ENCODE assay signal across 11 cellular contexts in genomic region chr11:116215471-116216113, GRCh38.
DNase-seq lines count a peak whose midpoint lies in the region; ATAC-seq, FAIRE-seq and TF ChIP-seq lines count a peak whose summit lies in the region.
"Had no signal": no experiment of that assay in that cellular context is flagged by ENCODE, and none has a peak within 500 bp of the region (broad histone marks: within the 10 kb centered on the region; RNA-seq: fewer than 3 reads in every experiment).

No MANE protein-coding gene starts in this region.

- H3K4me3 Mint-ChIP-seq in immature natural killer cell, result no peak overlapping the region
- H3K4me3 Mint-ChIP-seq: activated T-cell treated with anti-CD3 and anti-CD28 coated beads, Interleukin-2, amount 50 U/mL, for 24 hours had no signal

- WGBS in esophagus muscularis mucosa, result 79% methylated on average over 4 of the region's 4 CpGs

- POLR2A ChIA-PET in BJ (lab: Charles Lee), result no interaction called here

- no peak for TF ChIP-seq EP300 in esophagus muscularis mucosa (IDR thresholded peaks at IDR 0.05)

- peaks cover 0 to 4% (median 0%) of the 10 kb centered on the region in 3 donors for H3K27me3 Mint-ChIP-seq in immature natural killer cell (ENCODE audit: low read depth in 3 of 3)
- H3K27me3 Mint-ChIP-seq: activated T-cell treated with anti-CD3 and anti-CD28 coated beads, Interleukin-2, amount 50 U/mL, for 24 hours had no signal

- H3K9me3 ChIP-seq in OCI-LY3 (ENCODE audit: insufficient read depth, low read length) (no peaks in the 10 kb centered on the region), keratinocyte (ENCODE audit: control insufficient read depth, low read depth, low read length) (no peaks in the 10 kb centered on the region), esophagus muscularis mucosa (no peaks in the 10 kb centered on the region)

- H3K4me2 ChIP-seq in OCI-LY3 (ENCODE audit: low read length) (no peak overlapping the region), keratinocyte (ENCODE audit: control insufficient read depth, extremely low read depth, insufficient read depth, low read depth, low read length) (no peak overlapping the region)

- no peaks in the 10 kb centered on the region for H3K36me3 Mint-ChIP-seq in immature natural killer cell

- intact Hi-C loops in esophagus muscularis mucosa (cut with DNase I), result no loop called here

- no peak for FAIRE-seq in keratinocyte (lab: Jason Lieb, UNC)
- FAIRE-seq: TTC549 had no signal

- H3K4me1 Mint-ChIP-seq in immature natural killer cell, result no peaks in the 10 kb centered on the region

- DNase-seq in BJ (ENCODE audit: low read depth), result no peak
- peak; percentile 17 for DNase-seq in GM12865 (ENCODE audit: low read depth)
- no peak for DNase-seq in keratinocyte (ENCODE audit: low read depth, low spot score)
- no peak for DNase-seq in activated T-cell treated with anti-CD3 and anti-CD28 coated beads, Interleukin-2, amount 50 U/mL, for 48 hours
- DNase-seq in esophagus muscularis mucosa (ENCODE audit: extremely low spot score), result no peak
- DNase-seq in omental fat pad (ENCODE audit: low spot score), result no peak
- DNase-seq in immature natural killer cell, result no peak
- DNase-seq: activated T-cell treated with anti-CD3 and anti-CD28 coated beads, Interleukin-2, amount 50 U/mL, for 24 hours; Kasumi-1 had no signal

- dilution Hi-C loops in keratinocyte (cut with MboI; ENCODE audit: extremely low pct_ligation_motif_present, low sequenced_read_pairs), result no loop called here

- H2AFZ ChIP-seq in OCI-LY3 (ENCODE audit: low read depth, low read length) (no peak overlapping the region), keratinocyte (ENCODE audit: control insufficient read depth, low read length) (no peak overlapping the region)

- H3K27ac ChIP-seq in OCI-LY3 (ENCODE audit: low read length), result no peak overlapping the region
- H3K27ac ChIP-seq in keratinocyte (ENCODE audit: control insufficient read depth, insufficient read depth, low read length), result no peak overlapping the region
- no peak overlapping the region for H3K27ac ChIP-seq in esophagus muscularis mucosa (replicated peaks in 1 of 4)

- no peak for ATAC-seq in omental fat pad (ENCODE audit: low FRiP score)

- H3K27ac Mint-ChIP-seq in immature natural killer cell, result no peak overlapping the region
- H3K27ac Mint-ChIP-seq: activated T-cell treated with anti-CD3 and anti-CD28 coated beads, Interleukin-2, amount 50 U/mL, for 24 hours had no signal

- H3K36me3 ChIP-seq in BJ (ENCODE audit: control insufficient read depth, insufficient read depth, low read length) (no peaks in the 10 kb centered on the region), OCI-LY3 (replicated peaks; ENCODE audit: low read depth, low read length) (no peaks in the 10 kb centered on the region), keratinocyte (ENCODE audit: control insufficient read depth in 2 of 2, extremely low read depth in 1 of 2, insufficient read depth in 2 of 2, low read length in 2 of 2) (no peaks in the 10 kb centered on the region), esophagus muscularis mucosa (no peaks in the 10 kb centered on the region)

- no peaks in the 10 kb centered on the region for H4K20me1 ChIP-seq in OCI-LY3 (ENCODE audit: insufficient read depth, low read length)
- peaks cover 2% of the 10 kb centered on the region for H4K20me1 ChIP-seq in keratinocyte (ENCODE audit: control insufficient read depth, extremely low read depth, insufficient read depth, low read length)

- CTCF ChIA-PET in BJ (lab: Yijun Ruan, JAX), result interaction anchor here (0.7 to 4.2 kb wide), 6 partner anchors 8 to 476 kb away, joined by 3 to 20 read pairs (median 4); no protein-coding TSS in a partner anchor

- no peaks in the 10 kb centered on the region for H3K4me1 ChIP-seq in OCI-LY3 (ENCODE audit: low read length)
- H3K4me1 ChIP-seq in keratinocyte (ENCODE audit: control insufficient read depth, extremely low read depth, insufficient read depth, low read length), result no peaks in the 10 kb centered on the region
- no peaks in the 10 kb centered on the region for H3K4me1 ChIP-seq in esophagus muscularis mucosa

- H3K9ac ChIP-seq in OCI-LY3 (ENCODE audit: low read length) (no peak overlapping the region), keratinocyte (ENCODE audit: control insufficient read depth, extremely low read depth, insufficient read depth, low read length) (no peak overlapping the region)

- H3K27me3 ChIP-seq in BJ (ENCODE audit: control insufficient read depth, insufficient read depth, low read length), result no peaks in the 10 kb centered on the region
- 0 out of 2 replicates have a peak, but pooled peaks cover 4% of the 10 kb centered on the region for H3K27me3 ChIP-seq in OCI-LY3 (ENCODE audit: low read depth, low read length)
- H3K27me3 ChIP-seq in keratinocyte (ENCODE audit: control insufficient read depth, extremely low read depth, insufficient read depth, low read length), result no peaks in the 10 kb centered on the region
- H3K27me3 ChIP-seq in esophagus muscularis mucosa, result no peaks in the 10 kb centered on the region

- TF ChIP-seq CTCF in BJ (IDR thresholded peaks at IDR 0.05; ENCODE audit: insufficient read depth, low read depth, low read length) (0 out of 2 replicates have a peak, but pooled peaks have one; percentile 9), GM12865 (IDR thresholded peaks at IDR 0.05; ENCODE audit: insufficient read depth, low read depth, low read length, missing control alignments) (peak; percentile 30), OCI-LY3 (IDR thresholded peaks at IDR 0.05; ENCODE audit: low read depth, low read length) (peak; percentile 41), keratinocyte (optimal IDR thresholded peaks at IDR 0.05 in 1 of 3, IDR thresholded peaks at IDR 0.05 in 1 of 3, conservative IDR thresholded peaks at IDR 0.05 in 1 of 3; ENCODE audit: extremely low read depth in 1 of 3, insufficient read depth in 2 of 3, low read length in 3 of 3) (peak; percentile 43 to 58 (median 52)), esophagus muscularis mucosa (IDR thresholded peaks at IDR 0.05) (no peak), omental fat pad (IDR thresholded peaks at IDR 0.05) (no peak)

- no peaks in the 10 kb centered on the region for H3K79me2 ChIP-seq in OCI-LY3 (ENCODE audit: low read length)
- no peaks in the 10 kb centered on the region for H3K79me2 ChIP-seq in keratinocyte (ENCODE audit: control insufficient read depth, insufficient read depth, low read length)

- H3K4me3 ChIP-seq in BJ (ENCODE audit: low read depth, low read length) (no peak overlapping the region), GM12865 (ENCODE audit: low read depth, low read length) (no peak overlapping the region), OCI-LY3 (ENCODE audit: low read length) (no peak overlapping the region), keratinocyte (ENCODE audit: control insufficient read depth in 2 of 3, extremely low read depth in 1 of 3, insufficient read depth in 2 of 3, low read depth in 1 of 3, low read length in 3 of 3) (no peak overlapping the region), esophagus muscularis mucosa (no peak overlapping the region)

- TF ChIP-seq POLR2A in esophagus muscularis mucosa (IDR thresholded peaks at IDR 0.05; ENCODE audit: low read depth), result no peak

- H3K9me1 ChIP-seq in keratinocyte (ENCODE audit: control insufficient read depth, extremely low read depth, insufficient read depth, low read length), result no peaks in the 10 kb centered on the region

- no peaks in the 10 kb centered on the region for H3K9me3 Mint-ChIP-seq in immature natural killer cell
- H3K9me3 Mint-ChIP-seq: activated T-cell treated with anti-CD3 and anti-CD28 coated beads, Interleukin-2, amount 50 U/mL, for 24 hours had no signal

Comparison
In these comparisons a context has a peak if more than half of its experiments do, and no peak if none do; other contexts are left out.
1. CTCF ChIP-seq: peak in BJ (single experiment), GM12865 (single experiment), OCI-LY3 (single experiment) and keratinocyte (3 of 3); none in esophagus muscularis mucosa (0 of 3) and omental fat pad (0 of 3).